In genomic region chr11:63672156-63672463, GRCh38 we compare ENCODE assay signal across 8 cellular contexts. TPM values are rescaled to one million over a fixed set of nuclear protein-coding genes. Genes with fewer than 3 reads are reported as not detected.
DNase-seq lines count a peak whose midpoint lies in the region; ATAC-seq and TF ChIP-seq lines count a peak whose summit lies in the region.

No MANE protein-coding gene starts in this region.

- H3K27ac ChIP-seq in SK-N-SH (ENCODE audit: low read depth in 2 of 2, low read length in 1 of 2), result no peak overlapping the region; a peak in 1 of 4 replicates
- H3K27ac ChIP-seq in VCaP, result peak overlapping the region; percentile 98
- peak overlapping the region; percentile 94 for H3K27ac ChIP-seq in layer of hippocampus (ENCODE audit: low read depth, low read length)
- H3K27ac ChIP-seq in stomach smooth muscle (ENCODE audit: low read length), result peak overlapping the region; percentile 87

- H3K4me2 ChIP-seq in SK-N-SH, result peak overlapping the region; percentile 90; the same call in 1 of the 2 replicates

- POLR2A ChIA-PET in SK-N-SH (lab: Yijun Ruan, JAX), result interaction anchor here (2.3 kb wide), 1 partner anchor 9 kb away, joined by 24 read pairs; the partner anchor contains the start of gene RTN3

- WGBS in SK-N-SH (ENCODE audit: low lambda C conversion rate), result 98% methylated on average over 16 of the region's 16 CpGs

- peak overlapping the region; percentile 83; the same call in 1 of the 2 replicates for H2AFZ ChIP-seq in SK-N-SH (ENCODE audit: low read depth)

- H3K9me3 ChIP-seq in SK-N-SH (no peaks in the 10 kb centered on the region), stomach smooth muscle (ENCODE audit: control insufficient read depth in 2 of 2, low read length in 2 of 2) (no peaks in the 10 kb centered on the region)

- no peaks in the 10 kb centered on the region for H3K27me3 ChIP-seq in SK-N-SH (ENCODE audit: insufficient read depth)
- H3K27me3 ChIP-seq in layer of hippocampus (ENCODE audit: control insufficient read depth, insufficient read depth, low read length), result no peaks in the 10 kb centered on the region
- no peaks in the 10 kb centered on the region for H3K27me3 ChIP-seq in stomach smooth muscle (ENCODE audit: control insufficient read depth in 1 of 2, insufficient read depth in 2 of 2, low read length in 2 of 2)

- H3K4me3 ChIP-seq in SK-N-SH (ENCODE audit: low read depth in 2 of 2, low read length in 1 of 2), result no peak overlapping the region
- H3K4me3 ChIP-seq in stomach smooth muscle (ENCODE audit: low read length in 2 of 2), result no peak overlapping the region

- CTCF ChIA-PET in SK-N-SH (lab: Yijun Ruan, JAX), result interaction anchor here (0.6 to 4.2 kb wide), 4 partner anchors 9 to 192 kb away, joined by 3 to 31 read pairs (median 5); partner anchors contain the start of gene RTN3

- TF ChIP-seq RAD21 in SK-N-SH (IDR thresholded peaks at IDR 0.05; ENCODE audit: low read length), result no peak

- no peaks in the 10 kb centered on the region for H3K9me2 ChIP-seq in SK-N-SH

- no peak for DNase-seq in SK-N-SH
- no peak for DNase-seq in NCI-H2227 (lab: John Stamatoyannopoulos, UW; ENCODE audit: unreplicated experiment)
- no peak for DNase-seq in stimulated activated CD4-positive, alpha-beta T cell treated with anti-CD3 and anti-CD28 coated beads, Interleukin-4, amount 100 ng/mL, for 4 hours

- H3K36me3 ChIP-seq in SK-N-SH (replicated peaks in 1 of 2; ENCODE audit: control insufficient read depth in 1 of 2, insufficient read depth in 2 of 2, low read length in 1 of 2) (peaks cover 0 to 2% of the 10 kb centered on the region in 2 experiments), stomach smooth muscle (ENCODE audit: control insufficient read depth in 2 of 2, insufficient read depth in 2 of 2, low read length in 2 of 2) (no peaks in the 10 kb centered on the region)

- H4K20me1 ChIP-seq in SK-N-SH (ENCODE audit: insufficient read depth), result peaks cover 12% of the 10 kb centered on the region

- H3K9ac ChIP-seq in SK-N-SH, result no peak overlapping the region
- H3K9ac ChIP-seq in stomach smooth muscle (ENCODE audit: low read length in 2 of 2), result peak overlapping the region in 1 of 2 donors; percentile 80

- peaks cover 35% of the 10 kb centered on the region for H3K79me2 ChIP-seq in SK-N-SH (ENCODE audit: insufficient read depth)

- ATAC-seq in SK-N-SH treated with all-trans-retinoic acid at 6 μM for 48 hours, result no peak
- ATAC-seq in GM19467 (IDR thresholded peaks at IDR 0.05; ENCODE audit: unreplicated experiment), result no peak

- H3K4me1 ChIP-seq in SK-N-SH (ENCODE audit: control insufficient read depth in 1 of 2, insufficient read depth in 2 of 2, low read depth in 1 of 2, low read length in 1 of 2) (peaks cover 3 to 27% of the 10 kb centered on the region in 2 experiments), stomach smooth muscle (ENCODE audit: control insufficient read depth, insufficient read depth, low read length) (peaks cover 21% of the 10 kb centered on the region)

- peaks cover 47% of the 10 kb centered on the region for H3F3A ChIP-seq in SK-N-SH (replicated peaks; ENCODE audit: insufficient read depth)

- TF ChIP-seq CTCF in SK-N-SH (IDR thresholded peaks at IDR 0.05) (no peak), VCaP (conservative IDR thresholded peaks at IDR 0.05) (no peak)

- no peak for TF ChIP-seq EP300 in SK-N-SH (IDR thresholded peaks at IDR 0.05; ENCODE audit: borderline replicate concordance in 1 of 2, low read depth in 1 of 2, low read length in 1 of 2)

TF ChIP-seq in SK-N-SH, 30 proteins besides CTCF, POLR2A, EP300 and RAD21 (continues in another document):
- TF ChIP-seq, protein P1, sequence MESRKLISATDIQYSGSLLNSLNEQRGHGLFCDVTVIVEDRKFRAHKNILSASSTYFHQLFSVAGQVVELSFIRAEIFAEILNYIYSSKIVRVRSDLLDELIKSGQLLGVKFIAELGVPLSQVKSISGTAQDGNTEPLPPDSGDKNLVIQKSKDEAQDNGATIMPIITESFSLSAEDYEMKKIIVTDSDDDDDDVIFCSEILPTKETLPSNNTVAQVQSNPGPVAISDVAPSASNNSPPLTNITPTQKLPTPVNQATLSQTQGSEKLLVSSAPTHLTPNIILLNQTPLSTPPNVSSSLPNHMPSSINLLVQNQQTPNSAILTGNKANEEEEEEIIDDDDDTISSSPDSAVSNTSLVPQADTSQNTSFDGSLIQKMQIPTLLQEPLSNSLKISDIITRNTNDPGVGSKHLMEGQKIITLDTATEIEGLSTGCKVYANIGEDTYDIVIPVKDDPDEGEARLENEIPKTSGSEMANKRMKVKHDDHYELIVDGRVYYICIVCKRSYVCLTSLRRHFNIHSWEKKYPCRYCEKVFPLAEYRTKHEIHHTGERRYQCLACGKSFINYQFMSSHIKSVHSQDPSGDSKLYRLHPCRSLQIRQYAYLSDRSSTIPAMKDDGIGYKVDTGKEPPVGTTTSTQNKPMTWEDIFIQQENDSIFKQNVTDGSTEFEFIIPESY (IDR thresholded peaks at IDR 0.05; ENCODE audit: borderline replicate concordance, low read depth), result no peak
- TF ChIP-seq CHD2 (IDR thresholded peaks at IDR 0.05; ENCODE audit: low read length, partially characterized antibody), result no peak
- TF ChIP-seq ELF1 (IDR thresholded peaks at IDR 0.05), result no peak
- TF ChIP-seq JUND (IDR thresholded peaks at IDR 0.05), result no peak
- no peak for TF ChIP-seq RCOR1 (IDR thresholded peaks at IDR 0.05; ENCODE audit: low read length)

TF ChIP-seq in SK-N-SH treated with all-trans-retinoic acid at 6 μM for 48 hours, 23 proteins besides CTCF, POLR2A, EP300 and RAD21:
- TF ChIP-seq RARB (CRISPR knock-in tag; IDR thresholded peaks at IDR 0.05) (no peak), CSDC2 (CRISPR knock-in tag; IDR thresholded peaks at IDR 0.05) (no peak), PPARA (CRISPR knock-in tag; IDR thresholded peaks at IDR 0.05; ENCODE audit: borderline replicate concordance) (no peak), TOX (CRISPR knock-in tag; IDR thresholded peaks at IDR 0.05; ENCODE audit: borderline replicate concordance) (no peak), ISL1 (CRISPR knock-in tag; IDR thresholded peaks at IDR 0.05) (no peak), CSRNP3 (CRISPR knock-in tag; IDR thresholded peaks at IDR 0.05) (no peak), ARNTL (CRISPR knock-in tag; IDR thresholded peaks at IDR 0.05; ENCODE audit: borderline replicate concordance, low read depth) (no peak)
- TF ChIP-seq, protein P2, sequence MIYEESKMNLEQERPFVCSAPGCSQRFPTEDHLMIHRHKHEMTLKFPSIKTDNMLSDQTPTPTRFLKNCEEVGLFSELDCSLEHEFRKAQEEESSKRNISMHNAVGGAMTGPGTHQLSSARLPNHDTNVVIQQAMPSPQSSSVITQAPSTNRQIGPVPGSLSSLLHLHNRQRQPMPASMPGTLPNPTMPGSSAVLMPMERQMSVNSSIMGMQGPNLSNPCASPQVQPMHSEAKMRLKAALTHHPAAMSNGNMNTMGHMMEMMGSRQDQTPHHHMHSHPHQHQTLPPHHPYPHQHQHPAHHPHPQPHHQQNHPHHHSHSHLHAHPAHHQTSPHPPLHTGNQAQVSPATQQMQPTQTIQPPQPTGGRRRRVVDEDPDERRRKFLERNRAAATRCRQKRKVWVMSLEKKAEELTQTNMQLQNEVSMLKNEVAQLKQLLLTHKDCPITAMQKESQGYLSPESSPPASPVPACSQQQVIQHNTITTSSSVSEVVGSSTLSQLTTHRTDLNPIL (CRISPR knock-in tag; IDR thresholded peaks at IDR 0.05; ENCODE audit: low read depth), result no peak

RNA-seq across cellular contexts. Expression of gene ATL3, which starts 0.9 kb away (rescaled TPM):
- 13.1 and 17.8 TPM in 2 replicates for polyA plus RNA-seq in SK-N-SH (2012; rRNA removed)
- 16.4 and 17.8 TPM in 2 replicates for polyA plus RNA-seq in SK-N-SH (2012; cell fraction: cytosol; rRNA removed)
- 10.0 and 12.4 TPM in 2 replicates for polyA plus RNA-seq in SK-N-SH (2012; cell fraction: nucleus; rRNA removed)

RNA-seq across cellular contexts. Expression of gene RTN3, which starts 9.2 kb away (rescaled TPM):
- polyA plus RNA-seq in SK-N-SH (2012; rRNA removed), result 52.7 and 59.0 TPM in 2 replicates
- 68.0 and 70.9 TPM in 2 replicates for polyA plus RNA-seq in SK-N-SH (2012; cell fraction: cytosol; rRNA removed)
- 23.2 and 32.0 TPM in 2 replicates for polyA plus RNA-seq in SK-N-SH (2012; cell fraction: nucleus; rRNA removed)

RNA-seq across cellular contexts. Expression of gene PLAAT3, which starts 57.9 kb away (rescaled TPM):
- polyA plus RNA-seq in SK-N-SH (2012; rRNA removed), result 39.6 and 44.0 TPM in 2 replicates
- 32.8 and 36.7 TPM in 2 replicates for polyA plus RNA-seq in SK-N-SH (2012; cell fraction: cytosol; rRNA removed)
- 18.0 and 24.4 TPM in 2 replicates for polyA plus RNA-seq in SK-N-SH (2012; cell fraction: nucleus; rRNA removed)

Comparison
In these comparisons a context has a peak if more than half of its experiments do, and no peak if none do; other contexts are left out.
1. H3K27ac ChIP-seq: peak in VCaP (single experiment), layer of hippocampus (single experiment) and stomach smooth muscle (single experiment); none in SK-N-SH (0 of 2).